In genomic region chr14:75280448-75280830, GRCh38 we compare ENCODE assay signal across 8 cellular contexts. TPM values are rescaled to one million over a fixed set of nuclear protein-coding genes. Genes with fewer than 3 reads are reported as not detected.
DNase-seq lines count a peak whose midpoint lies in the region; ATAC-seq and TF ChIP-seq lines count a peak whose summit lies in the region.

No MANE protein-coding gene starts in this region.

- H3K9ac ChIP-seq in SK-N-MC (ENCODE audit: insufficient read length), result no peak overlapping the region

- no peak for ATAC-seq in natural killer cell
- ATAC-seq in HG02571 (IDR thresholded peaks at IDR 0.05; ENCODE audit: unreplicated experiment), result no peak
- no peak for ATAC-seq in HG03159 (IDR thresholded peaks at IDR 0.05; ENCODE audit: unreplicated experiment)
- no peak for ATAC-seq in HG02981 (IDR thresholded peaks at IDR 0.05; ENCODE audit: unreplicated experiment)

- H3K9me3 Mint-ChIP-seq in natural killer cell, result no peaks in the 10 kb centered on the region

- peak overlapping the region; percentile 93 for H3K4me3 Mint-ChIP-seq in natural killer cell

- intact Hi-C loops in natural killer cell (cut with micrococcal nuclease), result no loop called here

- H3K36me3 ChIP-seq in ACC112 (ENCODE audit: insufficient read depth, low read length) (peaks cover 19% of the 10 kb centered on the region; the same call in 1 of the 2 replicates), SK-N-MC (ENCODE audit: insufficient read depth, low read length) (peaks cover 30% of the 10 kb centered on the region)

- no peaks in the 10 kb centered on the region for H3K27me3 ChIP-seq in ACC112 (ENCODE audit: insufficient read depth, low read length)

- H3K4me1 ChIP-seq in ACC112 (ENCODE audit: control insufficient read depth, insufficient read depth, low read length, unreplicated experiment), result peaks cover 5% of the 10 kb centered on the region

- H3K27ac Mint-ChIP-seq in natural killer cell, result peak overlapping the region; percentile 93 to 95

- no peak overlapping the region for H2AFZ ChIP-seq in ACC112 (ENCODE audit: low read length, unreplicated experiment)

- H3K4me3 ChIP-seq in ACC112 (ENCODE audit: low read depth, low read length), result peak overlapping the region; percentile 89
- peak overlapping the region; percentile 98 for H3K4me3 ChIP-seq in SK-N-MC
- H3K4me3 ChIP-seq in epithelial cell of esophagus (ENCODE audit: low read length), result peak overlapping the region; percentile 79

- H3K4me1 Mint-ChIP-seq in natural killer cell, result peaks cover 45 to 64% of the 10 kb centered on the region in 2 donors

- TF ChIP-seq CTCF in epithelial cell of esophagus (IDR thresholded peaks at IDR 0.05; ENCODE audit: insufficient read depth, low read depth, low read length, missing control alignments), result no peak
- no peak for TF ChIP-seq CTCF in natural killer cell (IDR thresholded peaks at IDR 0.05)

- peaks cover 7% of the 10 kb centered on the region for H3K36me3 Mint-ChIP-seq in natural killer cell

- no peak overlapping the region for H3K27ac ChIP-seq in ACC112 (ENCODE audit: low read depth, low read length)
- H3K27ac ChIP-seq in SK-N-MC, result no peak overlapping the region

- peaks cover 20 to 30% of the 10 kb centered on the region in 2 donors for H3K27me3 Mint-ChIP-seq in natural killer cell (ENCODE audit: low read depth in 2 of 2)

- peaks cover 13% of the 10 kb centered on the region for H3K79me2 ChIP-seq in ACC112 (ENCODE audit: control insufficient read depth, insufficient read depth, low read length, unreplicated experiment)

- no peaks in the 10 kb centered on the region for H3K9me3 ChIP-seq in SK-N-MC (ENCODE audit: low read depth, low read length)

- DNase-seq in SK-N-MC (ENCODE audit: low read depth, low spot score), result no peak
- no peak for DNase-seq in epithelial cell of esophagus (ENCODE audit: low read depth)
- no peak for DNase-seq in natural killer cell
- no peak for DNase-seq in NCI-H2107 (lab: John Stamatoyannopoulos, UW)

RNA-seq across cellular contexts. Expression of gene FOS, which starts 1.8 kb away (rescaled TPM):
- total RNA-seq in natural killer cell, result 1,000 to 10,000 TPM; 2,527 to 3,257 (median 3,104) TPM
